In genomic region chr1:151968058-151968457, GRCh38 we compare ENCODE assay signal across 8 cellular contexts. TPM values are rescaled to one million over a fixed set of nuclear protein-coding genes. Genes with fewer than 3 reads are reported as not detected.
DNase-seq lines count a peak whose midpoint lies in the region; ATAC-seq and TF ChIP-seq lines count a peak whose summit lies in the region.

No MANE protein-coding gene starts in this region.

- H3F3A ChIP-seq in MM.1S (ENCODE audit: insufficient read depth, low read length) = no peaks in the 10 kb centered on the region

- no peaks in the 10 kb centered on the region for H3K79me2 ChIP-seq in MM.1S (ENCODE audit: low read length)

- no peaks in the 10 kb centered on the region for H3K36me3 Mint-ChIP-seq in naive thymus-derived CD4-positive, alpha-beta T cell

- peaks cover 5 to 20% (median 7%) of the 10 kb centered on the region in 7 donors for H3K4me1 Mint-ChIP-seq in naive thymus-derived CD4-positive, alpha-beta T cell

- no peak overlapping the region for H3K27ac Mint-ChIP-seq in naive thymus-derived CD4-positive, alpha-beta T cell

- TF ChIP-seq CTCF in MM.1S (IDR thresholded peaks at IDR 0.05; ENCODE audit: low read length) = peak; percentile 95
- TF ChIP-seq CTCF in WI38 (IDR thresholded peaks at IDR 0.05; ENCODE audit: low read depth, low read length) = peak; percentile 71

- CTCF ChIA-PET in naive thymus-derived CD4-positive, alpha-beta T cell (lab: Charles Lee) = interaction anchor here (0.6 to 11.1 kb wide), 29 partner anchors 8 to 490 kb away, joined by 3 to 205 read pairs (median 4); partner anchors contain the start of gene S100A10

- intact Hi-C loops in naive thymus-derived CD4-positive, alpha-beta T cell (cut with micrococcal nuclease) = loop anchor here (1.0 to 10.0 kb wide), 10 partner anchors 28 to 217 kb away; no protein-coding TSS in a partner anchor

- POLR2A ChIA-PET in naive thymus-derived CD4-positive, alpha-beta T cell (lab: Charles Lee) = interaction anchor here (0.6 to 3.0 kb wide), 9 partner anchors 15 to 81 kb away, joined by 3 to 15 read pairs (median 4); partner anchors contain the start of genes S100A10 and THEM4

- peak overlapping the region; percentile 65 for H2AFZ ChIP-seq in MM.1S (ENCODE audit: low read length)

- no peak overlapping the region for H3K9ac ChIP-seq in MM.1S (ENCODE audit: low read length)

- H3K4me1 ChIP-seq in MM.1S (ENCODE audit: low read length) = peaks cover 8% of the 10 kb centered on the region; the same call in 1 of the 2 replicates
- peaks cover 4 to 5% of the 10 kb centered on the region in 2 donors for H3K4me1 ChIP-seq in naive thymus-derived CD4-positive, alpha-beta T cell (ENCODE audit: control insufficient read depth in 2 of 2, insufficient read depth in 2 of 2, low read length in 2 of 2)

- H3K27me3 Mint-ChIP-seq in naive thymus-derived CD4-positive, alpha-beta T cell = peaks cover 0 to 20% (median 0%) of the 10 kb centered on the region in 5 donors

- no peak overlapping the region for H3K27ac ChIP-seq in MM.1S (ENCODE audit: low read length)
- no peak overlapping the region for H3K27ac ChIP-seq in naive thymus-derived CD4-positive, alpha-beta T cell (ENCODE audit: low read depth, low read length)

- no peaks in the 10 kb centered on the region for H4K20me1 ChIP-seq in MM.1S (ENCODE audit: insufficient read depth, low read length)

- H3K4me3 ChIP-seq in MM.1S (ENCODE audit: low read length) (no peak overlapping the region), WI38 (ENCODE audit: low read depth, low read length) (no peak overlapping the region)
- no peak overlapping the region for H3K4me3 ChIP-seq in naive thymus-derived CD4-positive, alpha-beta T cell (ENCODE audit: low read length)

- H3K9me3 ChIP-seq in MM.1S (replicated peaks; ENCODE audit: insufficient read depth, low read length) = no peaks in the 10 kb centered on the region
- no peaks in the 10 kb centered on the region for H3K9me3 ChIP-seq in naive thymus-derived CD4-positive, alpha-beta T cell (ENCODE audit: control insufficient read depth in 2 of 3, low read length in 3 of 3)

- H3K4me2 ChIP-seq in MM.1S (ENCODE audit: low read depth, low read length) = peak overlapping the region; percentile 31

- H3K9me3 Mint-ChIP-seq in naive thymus-derived CD4-positive, alpha-beta T cell = no peaks in the 10 kb centered on the region

- no peak overlapping the region for H3K4me3 Mint-ChIP-seq in naive thymus-derived CD4-positive, alpha-beta T cell

- peak; percentile 57 for DNase-seq in GM03348 (ENCODE audit: low spot score)
- DNase-seq in MM.1S = peak; percentile 77
- peak; percentile 15 for DNase-seq in effector CD8-positive, alpha-beta T cell (lab: John Stamatoyannopoulos, UW)
- peak in 8 of 9 donors; percentile 39 to 76 (median 68) for DNase-seq in naive thymus-derived CD4-positive, alpha-beta T cell
- no peak for DNase-seq in NCI-H1092 treated with DMSO at 0.1 percent for 48 hours (lab: John Stamatoyannopoulos, UW)

- ATAC-seq in naive thymus-derived CD4-positive, alpha-beta T cell = peak; percentile 93
- ATAC-seq in GM21619 (IDR thresholded peaks at IDR 0.05; ENCODE audit: unreplicated experiment) = no peak
- ATAC-seq in GM19467 (IDR thresholded peaks at IDR 0.05; ENCODE audit: unreplicated experiment) = no peak

- no peaks in the 10 kb centered on the region for H3K36me3 ChIP-seq in MM.1S (replicated peaks; ENCODE audit: insufficient read depth, low read length)
- H3K36me3 ChIP-seq in naive thymus-derived CD4-positive, alpha-beta T cell (ENCODE audit: control insufficient read depth in 2 of 3, insufficient read depth in 3 of 3, low read length in 3 of 3) = no peaks in the 10 kb centered on the region

- H3K9me2 ChIP-seq in MM.1S (replicated peaks; ENCODE audit: insufficient read depth, low read length) = no peaks in the 10 kb centered on the region

- no peaks in the 10 kb centered on the region for H3K27me3 ChIP-seq in MM.1S (replicated peaks; ENCODE audit: insufficient read depth, low read length)
- H3K27me3 ChIP-seq in naive thymus-derived CD4-positive, alpha-beta T cell (ENCODE audit: control insufficient read depth in 2 of 2, insufficient read depth in 2 of 2, low read length in 2 of 2) = no peaks in the 10 kb centered on the region

RNA-seq across cellular contexts. Expression of gene S100A10, which starts 25.6 kb away (rescaled TPM):
- total RNA-seq in naive thymus-derived CD4-positive, alpha-beta T cell = 100 to 1,000 TPM; 131 to 361 (median 143) TPM
- polyA plus RNA-seq in naive thymus-derived CD4-positive, alpha-beta T cell = 100 to 1,000 TPM; 458 to 492 TPM

RNA-seq across cellular contexts. Expression of gene THEM4, which starts 58.7 kb away (rescaled TPM):
- 100 to 1,000 TPM in 2 of 5 experiments, 10 to 100 TPM in 3; 37.6 to 143 (median 44.6) TPM for total RNA-seq in naive thymus-derived CD4-positive, alpha-beta T cell
- polyA plus RNA-seq in naive thymus-derived CD4-positive, alpha-beta T cell = 100 to 1,000 TPM; 113 to 122 TPM
